Comparison of ENCODE assay signal across 8 cellular contexts in genomic region chr2:23387221-23387550, GRCh38. TPM values are rescaled to one million over a fixed set of nuclear protein-coding genes. Genes with fewer than 3 reads are reported as not detected.
A peak's percentile ranks its signal among the peaks of the same experiment; 100 is the strongest.
DNase-seq lines count a peak whose midpoint lies in the region; ATAC-seq, FAIRE-seq and TF ChIP-seq lines count a peak whose summit lies in the region.

No MANE protein-coding gene starts in this region.

- no peaks in the 10 kb centered on the region for H3K9me3 ChIP-seq in GM12878 (replicated peaks; ENCODE audit: control insufficient read depth, insufficient read depth, low read length)

- H3K18ac ChIP-seq in mesendoderm (ENCODE audit: low read length), result no peak overlapping the region

- H3K27ac ChIP-seq in GM12878 (ENCODE audit: control insufficient read depth, insufficient read depth) (no peak overlapping the region), mesendoderm (ENCODE audit: low read depth, low read length) (no peak overlapping the region)

- no TSS peak for BruUV-seq in GM12878 (replicated peaks; lab: Mats Ljungman, UMichigan)

- TF ChIP-seq EP300 in GM12878 (IDR thresholded peaks at IDR 0.05; ENCODE audit: borderline replicate concordance in 1 of 2, control insufficient read depth in 1 of 2, low read depth in 2 of 2, low read length in 2 of 2), result no peak

- SMC1A ChIA-PET in GM12878 (lab: Charles Lee; ENCODE audit: uncharacterized antibody, unreplicated experiment), result interaction anchor here (0.7 to 1.4 kb wide), 3 partner anchors 9 to 17 kb away, joined by 3 to 6 read pairs (median 5); no protein-coding TSS in a partner anchor

- no peak overlapping the region for H2BK5ac ChIP-seq in mesendoderm (ENCODE audit: low read length)

- H3K36me3 ChIP-seq in GM12878 (ENCODE audit: control insufficient read depth in 2 of 2, insufficient read depth in 2 of 2, low read length in 1 of 2), result no peaks in the 10 kb centered on the region
- no peaks in the 10 kb centered on the region for H3K36me3 ChIP-seq in mesendoderm (ENCODE audit: control insufficient read depth, insufficient read depth, low read length)

- H3K36me3 Mint-ChIP-seq in stimulated activated naive CD8-positive, alpha-beta T cell treated with anti-CD3 and anti-CD28 coated beads, Interleukin-15, Interleukin-2, amounts not matched to agents 100 ng/mL and 50 ng/mL, for 24 hours (ENCODE audit: low read depth), result no peaks in the 10 kb centered on the region

- H3K4ac ChIP-seq in mesendoderm (ENCODE audit: low read depth, low read length), result no peak overlapping the region

- no peak overlapping the region for H4K8ac ChIP-seq in mesendoderm (ENCODE audit: low read depth, low read length)

- POLR2A ChIA-PET in GM12878 (lab: Charles Lee), result interaction anchor here (0.8 to 1.9 kb wide), 3 partner anchors 8 to 65 kb away, joined by 3 to 7 read pairs (median 3); no protein-coding TSS in a partner anchor

- peak overlapping the region; percentile 59 for H3K56ac ChIP-seq in mesendoderm (ENCODE audit: low read length)

- H3K4me3 Mint-ChIP-seq in stimulated activated naive CD8-positive, alpha-beta T cell treated with anti-CD3 and anti-CD28 coated beads, Interleukin-15, Interleukin-2, amounts not matched to agents 100 ng/mL and 50 ng/mL, for 24 hours, result peak overlapping the region; percentile 68

- no peak overlapping the region for H3K27ac Mint-ChIP-seq in stimulated activated naive CD8-positive, alpha-beta T cell treated with anti-CD3 and anti-CD28 coated beads, Interleukin-15, Interleukin-2, amounts not matched to agents 100 ng/mL and 50 ng/mL, for 24 hours

- FAIRE-seq in GM12878 (lab: Jason Lieb, UNC), result no peak

- peaks cover 10% of the 10 kb centered on the region for H3K4me1 Mint-ChIP-seq in stimulated activated naive CD8-positive, alpha-beta T cell treated with anti-CD3 and anti-CD28 coated beads, Interleukin-15, Interleukin-2, amounts not matched to agents 100 ng/mL and 50 ng/mL, for 24 hours (ENCODE audit: low read depth)

- CTCF ChIA-PET in GM12878 (lab: Yijun Ruan, JAX), result interaction anchor here (0.9 to 1.7 kb wide), 3 partner anchors 9 to 17 kb away, joined by 5 to 7 read pairs (median 5); no protein-coding TSS in a partner anchor

- ATAC-seq in stimulated activated naive CD8-positive, alpha-beta T cell treated with anti-CD3 and anti-CD28 coated beads, Interleukin-15, Interleukin-2, amounts not matched to agents 100 U/mL and 50 U/mL, for 24 hours, result no peak
- ATAC-seq in GM12878, result no peak; the same call in 1 of the 3 replicates

- H3K27me3 ChIP-seq in GM12878 (replicated peaks in 1 of 2; ENCODE audit: control insufficient read depth in 2 of 2, insufficient read depth in 2 of 2, low read length in 1 of 2) (no peaks in the 10 kb centered on the region), mesendoderm (ENCODE audit: insufficient read depth, low read length, poor library complexity) (peaks cover 10% of the 10 kb centered on the region)

- H4K5ac ChIP-seq in mesendoderm (ENCODE audit: low read length), result no peak overlapping the region

- DNase-seq in stimulated activated naive CD8-positive, alpha-beta T cell treated with anti-CD3 and anti-CD28 coated beads, Interleukin-15, Interleukin-2, amounts not matched to agents 100 U/mL and 50 U/mL, for 24 hours, result no peak
- DNase-seq in GM12878 (ENCODE audit: low read depth, low spot score) (no peak), mesendoderm (peak; percentile 22), AG20443 (ENCODE audit: low spot score) (no peak), T-helper 9 cell (no peak)
- DNase-seq in stimulated activated CD4-positive, alpha-beta T cell treated with anti-CD3 and anti-CD28 coated beads, Interleukin-2, amount 100 ng/mL, for 48 hours, result no peak
- no peak for DNase-seq in effector CD4-positive, alpha-beta T cell

- RAD21 ChIA-PET in GM12878 (lab: Charles Lee; ENCODE audit: unreplicated experiment), result interaction anchor here (1.1 to 1.5 kb wide), 3 partner anchors 12 to 17 kb away, joined by 3 to 5 read pairs (median 3); no protein-coding TSS in a partner anchor

- no peak for TF ChIP-seq RAD21 in GM12878 (IDR thresholded peaks at IDR 0.05; ENCODE audit: insufficient read depth, low read depth, low read length)

- H3K4me3 ChIP-seq in GM12878, result peak overlapping the region; percentile 81
- no peak overlapping the region for H3K4me3 ChIP-seq in mesendoderm (ENCODE audit: low read length)

- in situ Hi-C loops in GM12878 (cut with MboI), result loop anchor here (25.0 kb wide), 1 partner anchor 975 kb away; the partner anchor contains the start of gene ITSN2

- 3% methylated on average over 9 of the region's 9 CpGs for WGBS in GM12878 (ENCODE audit: insufficient coverage, insufficient replicate concordance, low lambda C conversion rate, missing lambda C conversion rate)
- WGBS in mesendoderm (ENCODE audit: extremely low coverage, insufficient coverage, low lambda C conversion rate), result no CpG with 5 or more reads among the region's 9 CpGs

- H3K4me1 ChIP-seq in GM12878 (ENCODE audit: control insufficient read depth, insufficient read depth, low read length), result peaks cover 4% of the 10 kb centered on the region; the same call in 1 of the 2 replicates
- no peaks in the 10 kb centered on the region for H3K4me1 ChIP-seq in mesendoderm (ENCODE audit: control insufficient read depth, low read depth, low read length)

- H2AK5ac ChIP-seq in mesendoderm (ENCODE audit: low read length), result no peak overlapping the region

- H3K79me2 ChIP-seq in GM12878 (ENCODE audit: control insufficient read depth, insufficient read depth, low read length) (peaks cover 27% of the 10 kb centered on the region), mesendoderm (ENCODE audit: control insufficient read depth, insufficient read depth, low read length) (no peaks in the 10 kb centered on the region)

- no peak overlapping the region for H3K23ac ChIP-seq in mesendoderm (ENCODE audit: low read length)

- no peak overlapping the region for H2BK120ac ChIP-seq in mesendoderm (ENCODE audit: low read depth, low read length)

- no peaks in the 10 kb centered on the region for H3K79me1 ChIP-seq in mesendoderm (ENCODE audit: low read length)

- H3K9me3 Mint-ChIP-seq in stimulated activated naive CD8-positive, alpha-beta T cell treated with anti-CD3 and anti-CD28 coated beads, Interleukin-15, Interleukin-2, amounts not matched to agents 100 ng/mL and 50 ng/mL, for 24 hours, result no peaks in the 10 kb centered on the region

- intact Hi-C loops in GM12878 (cut with micrococcal nuclease; ENCODE audit: unreplicated experiment), result no loop called here

- peak overlapping the region; percentile 33; the same call in 1 of the 2 replicates for H2AFZ ChIP-seq in GM12878 (ENCODE audit: control insufficient read depth, low read depth, low read length)

- H3K4me2 ChIP-seq in GM12878 (ENCODE audit: control insufficient read depth, insufficient read depth), result peak overlapping the region; percentile 85
- H3K4me2 ChIP-seq in mesendoderm (ENCODE audit: low read length), result peak overlapping the region; percentile 96

- H4K20me1 ChIP-seq in GM12878 (ENCODE audit: control insufficient read depth, insufficient read depth), result no peaks in the 10 kb centered on the region

- H3K9ac ChIP-seq in GM12878 (ENCODE audit: control insufficient read depth, insufficient read depth, low read length) (peak overlapping the region; percentile 0; the same call in 1 of the 2 replicates), mesendoderm (ENCODE audit: low read length) (peak overlapping the region; percentile 15)

- no peak for TF ChIP-seq POLR2A in GM12878 (IDR thresholded peaks at IDR 0.05; ENCODE audit: low read depth, low read length)

- TF ChIP-seq CTCF in GM12878 (IDR thresholded peaks at IDR 0.05 in 2 of 3, conservative IDR thresholded peaks at IDR 0.05 in 1 of 3; ENCODE audit: control insufficient read depth in 2 of 3, extremely low read depth in 1 of 3, insufficient read depth in 1 of 3, low read depth in 3 of 3, low read length in 3 of 3), result no peak

- H2BK15ac ChIP-seq in mesendoderm (replicated peaks; ENCODE audit: low read depth), result no peak overlapping the region

- H3K27me3 Mint-ChIP-seq in stimulated activated naive CD8-positive, alpha-beta T cell treated with anti-CD3 and anti-CD28 coated beads, Interleukin-15, Interleukin-2, amounts not matched to agents 100 ng/mL and 50 ng/mL, for 24 hours, result peaks cover 69% of the 10 kb centered on the region

TF ChIP-seq in GM12878, 131 proteins besides CTCF, POLR2A, EP300 and RAD21 (continues in another document):
- TF ChIP-seq ZBED1 (IDR thresholded peaks at IDR 0.05; ENCODE audit: borderline replicate concordance) (no peak), ZNF274 (IDR thresholded peaks at IDR 0.05; ENCODE audit: insufficient read depth, insufficient read length) (no peak), CREB1 (IDR thresholded peaks at IDR 0.05; ENCODE audit: low read depth) (no peak), NR2F1 (conservative IDR thresholded peaks at IDR 0.05) (no peak), IRF5 (IDR thresholded peaks at IDR 0.05; ENCODE audit: borderline replicate concordance) (no peak)

RNA-seq across cellular contexts. Expression of gene KLHL29, which starts 2.2 kb away (rescaled TPM):
- total RNA-seq in GM12878 (2013; cell fraction: nucleolus; rRNA removed), result 30.8 and 36.8 TPM in 2 replicates
- total RNA-seq in GM12878 (2014; rRNA removed) (8.5 and 9.8 TPM in 2 replicates), GM12878 (2014; rRNA removed; fragmentation: Illumina TruSeq; extraction: Trizol) (6.3 and 6.9 TPM in 2 replicates), GM12878 (2021) (17.9 and 19.5 TPM in 2 replicates)
- polyA plus RNA-seq in GM12878 (2011; ENCODE audit: low read depth), result 3.9 TPM
- polyA plus RNA-seq in GM12878 (2011; rRNA removed) (4.3 and 5.3 TPM in 2 replicates), GM12878 (2014; fragmentation: Illumina TruSeq; extraction: Trizol) (5.7 and 9.5 TPM in 2 replicates), GM12878 (2014; fragmentation: Nextera tagmentation; extraction: Ambion mirVana) (1 to 10 TPM; 1.4 to 2.2 TPM), GM12878 (2014; rRNA removed) (16.1 and 19.4 TPM in 2 replicates), GM12878 (2016; fragmentation: Nextera tagmentation; extraction: Ambion mirVana) (1 to 10 TPM; 2.5 to 2.7 TPM)
- polyA plus RNA-seq in GM12878 (2011; cell fraction: cytosol; rRNA removed), result 5.4 and 7.7 TPM in 2 replicates
- 33.8 and 54.4 TPM in 2 replicates for polyA plus RNA-seq in GM12878 (2011; cell fraction: nucleus; rRNA removed)
- 5.1 and 6.7 TPM in 2 replicates for polyA plus RNA-seq in GM12878 (2012)
- 5.6 and 8.7 TPM in 2 replicates for polyA minus RNA-seq in GM12878 (2011; rRNA and poly(A)+ RNA removed)
- polyA minus RNA-seq in GM12878 (2011; cell fraction: cytosol; rRNA and poly(A)+ RNA removed), result 3.3 and 5.0 TPM in 2 replicates
- 7.9 and 19.0 TPM in 2 replicates for polyA minus RNA-seq in GM12878 (2011; cell fraction: nucleus; rRNA and poly(A)+ RNA removed)
- polyA plus RNA-seq in mesendoderm (2013, experiment 1 of 2), result 1.7 TPM
- polyA plus RNA-seq in mesendoderm (2013, experiment 2 of 2), result 1.6 TPM
